ENCODE assay signal across 8 cellular contexts in genomic region chr3:32934150-32934742, GRCh38. TPM values are rescaled to one million over a fixed set of nuclear protein-coding genes. Genes with fewer than 3 reads are reported as not detected.
DNase-seq lines count a peak whose midpoint lies in the region; ATAC-seq and TF ChIP-seq lines count a peak whose summit lies in the region.

No MANE protein-coding gene starts in this region.

- no peak overlapping the region for H3K27ac Mint-ChIP-seq in activated CD4-positive, alpha-beta memory T cell treated with anti-CD3 and anti-CD28 coated beads for 36 hours
- H3K27ac Mint-ChIP-seq in activated CD4-positive, alpha-beta memory T cell treated with anti-CD3 and anti-CD28 coated beads, Interleukin-2, amount 10 ng/mL, durations not matched to agents 7 days and 5 days = no peak overlapping the region
- H3K27ac Mint-ChIP-seq in activated T-helper 1 cell treated with anti-CD3 and anti-CD28 coated beads, Interleukin-12 subunit alpha, Interleukin-12 subunit beta, Interleukin-2, Interleukin-4 antibody, amounts not matched to agents 30 ng/mL and 10 ng/mL and 1 ng/mL, durations not matched to agents 14 hours and 24 hours and 36 hours = no peak overlapping the region

- no peaks in the 10 kb centered on the region for H4K20me1 ChIP-seq in smooth muscle cell (ENCODE audit: low read depth)

- no peak overlapping the region for H3K4me2 ChIP-seq in smooth muscle cell

- no peak overlapping the region for H3K9ac ChIP-seq in NT2/D1 (ENCODE audit: insufficient read length, low read depth)
- no peak overlapping the region for H3K9ac ChIP-seq in smooth muscle cell (ENCODE audit: low read depth)

- H3K4me1 ChIP-seq in NT2/D1 (ENCODE audit: insufficient read depth, insufficient read length) = peaks cover 2% of the 10 kb centered on the region
- no peaks in the 10 kb centered on the region for H3K4me1 ChIP-seq in esophagus squamous epithelium
- no peaks in the 10 kb centered on the region for H3K4me1 ChIP-seq in smooth muscle cell (ENCODE audit: low read depth)

- H3K4me1 Mint-ChIP-seq in activated CD4-positive, alpha-beta memory T cell treated with anti-CD3 and anti-CD28 coated beads for 36 hours (ENCODE audit: low read depth) = no peaks in the 10 kb centered on the region
- H3K4me1 Mint-ChIP-seq in activated CD4-positive, alpha-beta memory T cell treated with anti-CD3 and anti-CD28 coated beads, Interleukin-2, amount 10 ng/mL, durations not matched to agents 7 days and 5 days = no peaks in the 10 kb centered on the region
- no peaks in the 10 kb centered on the region for H3K4me1 Mint-ChIP-seq in activated T-helper 1 cell treated with anti-CD3 and anti-CD28 coated beads, Interleukin-12 subunit alpha, Interleukin-12 subunit beta, Interleukin-2, Interleukin-4 antibody, amounts not matched to agents 30 ng/mL and 10 ng/mL and 1 ng/mL, durations not matched to agents 14 hours and 24 hours and 36 hours (ENCODE audit: low read depth)

- no peak overlapping the region for H2AFZ ChIP-seq in smooth muscle cell (ENCODE audit: low read depth)

- H3K27me3 Mint-ChIP-seq in activated CD4-positive, alpha-beta memory T cell treated with anti-CD3 and anti-CD28 coated beads for 36 hours = peaks cover 2% of the 10 kb centered on the region
- peaks cover 5% of the 10 kb centered on the region for H3K27me3 Mint-ChIP-seq in activated CD4-positive, alpha-beta memory T cell treated with anti-CD3 and anti-CD28 coated beads, Interleukin-2, amount 10 ng/mL, durations not matched to agents 7 days and 5 days
- H3K27me3 Mint-ChIP-seq in activated T-helper 1 cell treated with anti-CD3 and anti-CD28 coated beads, Interleukin-12 subunit alpha, Interleukin-12 subunit beta, Interleukin-2, Interleukin-4 antibody, amounts not matched to agents 30 ng/mL and 10 ng/mL and 1 ng/mL, durations not matched to agents 14 hours and 24 hours and 36 hours (ENCODE audit: insufficient read depth) = peaks cover 2% of the 10 kb centered on the region

- 77 to 82% methylated on average over 4 to 5 of the region's 5 CpGs for WGBS in esophagus squamous epithelium, 2 donors
- WGBS in smooth muscle cell (ENCODE audit: low lambda C conversion rate) = 73% methylated on average over 5 of the region's 5 CpGs

- peak; percentile 43 to 72 (median 60) for TF ChIP-seq CTCF in esophagus squamous epithelium (IDR thresholded peaks at IDR 0.05)
- TF ChIP-seq CTCF in smooth muscle cell (IDR thresholded peaks at IDR 0.05; ENCODE audit: borderline replicate concordance, insufficient read depth, poor library complexity, severe bottlenecking) = peak; percentile 76

- ATAC-seq in GM19023 (IDR thresholded peaks at IDR 0.05; ENCODE audit: unreplicated experiment) = no peak

- no peaks in the 10 kb centered on the region for H3K9me3 Mint-ChIP-seq in activated CD4-positive, alpha-beta memory T cell treated with anti-CD3 and anti-CD28 coated beads for 36 hours
- H3K9me3 Mint-ChIP-seq in activated CD4-positive, alpha-beta memory T cell treated with anti-CD3 and anti-CD28 coated beads, Interleukin-2, amount 10 ng/mL, durations not matched to agents 7 days and 5 days = no peaks in the 10 kb centered on the region
- H3K9me3 Mint-ChIP-seq in activated T-helper 1 cell treated with anti-CD3 and anti-CD28 coated beads, Interleukin-12 subunit alpha, Interleukin-12 subunit beta, Interleukin-2, Interleukin-4 antibody, amounts not matched to agents 30 ng/mL and 10 ng/mL and 1 ng/mL, durations not matched to agents 14 hours and 24 hours and 36 hours = no peaks in the 10 kb centered on the region

- H3K79me2 ChIP-seq in smooth muscle cell (ENCODE audit: low read depth) = no peaks in the 10 kb centered on the region

- no peaks in the 10 kb centered on the region for H3K36me3 Mint-ChIP-seq in activated CD4-positive, alpha-beta memory T cell treated with anti-CD3 and anti-CD28 coated beads for 36 hours
- no peaks in the 10 kb centered on the region for H3K36me3 Mint-ChIP-seq in activated CD4-positive, alpha-beta memory T cell treated with anti-CD3 and anti-CD28 coated beads, Interleukin-2, amount 10 ng/mL, durations not matched to agents 7 days and 5 days (ENCODE audit: low read depth)
- no peaks in the 10 kb centered on the region for H3K36me3 Mint-ChIP-seq in activated T-helper 1 cell treated with anti-CD3 and anti-CD28 coated beads, Interleukin-12 subunit alpha, Interleukin-12 subunit beta, Interleukin-2, Interleukin-4 antibody, amounts not matched to agents 30 ng/mL and 10 ng/mL and 1 ng/mL, durations not matched to agents 14 hours and 24 hours and 36 hours (ENCODE audit: low read depth)

- H3K27ac ChIP-seq in esophagus squamous epithelium (no peak overlapping the region), smooth muscle cell (ENCODE audit: low read depth) (no peak overlapping the region)

- TF ChIP-seq POLR2A in esophagus squamous epithelium (IDR thresholded peaks at IDR 0.05) = no peak

- intact Hi-C loops in activated CD4-positive, alpha-beta memory T cell treated with anti-CD3 and anti-CD28 coated beads for 36 hours (cut with micrococcal nuclease) = loop anchor here (1.0 to 5.0 kb wide), 3 partner anchors 153 to 422 kb away; no protein-coding TSS in a partner anchor
- intact Hi-C loops in esophagus squamous epithelium (cut with DNase I) = no loop called here
- intact Hi-C loops in activated T-helper 1 cell treated with anti-CD3 and anti-CD28 coated beads, Interleukin-12 subunit alpha, Interleukin-12 subunit beta, Interleukin-2, Interleukin-4 antibody, amounts not matched to agents 30 ng/mL and 10 ng/mL and 1 ng/mL, durations not matched to agents 14 hours and 24 hours and 36 hours (cut with micrococcal nuclease) = loop anchor here (1.0 kb wide), 3 partner anchors 153 to 424 kb away; no protein-coding TSS in a partner anchor

- CTCF ChIA-PET in activated CD4-positive, alpha-beta memory T cell treated with anti-CD3 and anti-CD28 coated beads for 36 hours (lab: Charles Lee) = interaction anchor here (0.7 to 1.6 kb wide), 6 partner anchors 122 to 386 kb away, joined by 3 to 10 read pairs (median 3); no protein-coding TSS in a partner anchor
- CTCF ChIA-PET in activated CD4-positive, alpha-beta memory T cell treated with anti-CD3 and anti-CD28 coated beads, Interleukin-2, amount 10 ng/mL, durations not matched to agents 7 days and 5 days (lab: Charles Lee) = interaction anchor here (0.7 to 2.4 kb wide), 12 partner anchors 9 to 212 kb away, joined by 3 to 13 read pairs (median 3); no protein-coding TSS in a partner anchor

- no peaks in the 10 kb centered on the region for H3F3A ChIP-seq in smooth muscle cell (ENCODE audit: low read depth)

- POLR2A ChIA-PET in activated CD4-positive, alpha-beta memory T cell treated with anti-CD3 and anti-CD28 coated beads for 36 hours (lab: Charles Lee) = no interaction called here
- POLR2A ChIA-PET in activated CD4-positive, alpha-beta memory T cell treated with anti-CD3 and anti-CD28 coated beads, Interleukin-2, amount 10 ng/mL, durations not matched to agents 7 days and 5 days (lab: Charles Lee) = no interaction called here

- no peaks in the 10 kb centered on the region for H3K27me3 ChIP-seq in NT2/D1 (ENCODE audit: insufficient read depth, insufficient read length)
- H3K27me3 ChIP-seq in esophagus squamous epithelium = no peaks in the 10 kb centered on the region
- H3K27me3 ChIP-seq in smooth muscle cell (ENCODE audit: low read depth) = no peaks in the 10 kb centered on the region

- no peak overlapping the region for H3K4me3 Mint-ChIP-seq in activated CD4-positive, alpha-beta memory T cell treated with anti-CD3 and anti-CD28 coated beads for 36 hours
- no peak overlapping the region for H3K4me3 Mint-ChIP-seq in activated CD4-positive, alpha-beta memory T cell treated with anti-CD3 and anti-CD28 coated beads, Interleukin-2, amount 10 ng/mL, durations not matched to agents 7 days and 5 days
- no peak overlapping the region for H3K4me3 Mint-ChIP-seq in activated T-helper 1 cell treated with anti-CD3 and anti-CD28 coated beads, Interleukin-12 subunit alpha, Interleukin-12 subunit beta, Interleukin-2, Interleukin-4 antibody, amounts not matched to agents 30 ng/mL and 10 ng/mL and 1 ng/mL, durations not matched to agents 14 hours and 24 hours and 36 hours

- peaks cover 15% of the 10 kb centered on the region; the same call in 1 of the 2 replicates for H3K9me3 ChIP-seq in NT2/D1 (ENCODE audit: insufficient read depth, low read length)
- no peaks in the 10 kb centered on the region for H3K9me3 ChIP-seq in esophagus squamous epithelium
- H3K9me3 ChIP-seq in smooth muscle cell (replicated peaks; ENCODE audit: low read depth) = no peaks in the 10 kb centered on the region

- DNase-seq in activated CD4-positive, alpha-beta memory T cell treated with anti-CD3 and anti-CD28 coated beads for 36 hours = peak; percentile 39
- DNase-seq in activated CD4-positive, alpha-beta memory T cell treated with anti-CD3 and anti-CD28 coated beads, Interleukin-2, amount 10 ng/mL, durations not matched to agents 7 days and 5 days = no peak
- DNase-seq in NT2/D1 (ENCODE audit: low read depth, low spot score) (peak; percentile 13), esophagus squamous epithelium (lab: John Stamatoyannopoulos, UW) (no peak), smooth muscle cell (lab: John Stamatoyannopoulos, UW; ENCODE audit: unreplicated experiment) (no peak)
- DNase-seq in activated CD8-positive, alpha-beta memory T cell treated with anti-CD3 and anti-CD28 coated beads, Interleukin-2, amount 50 U/mL, for 4 hours = no peak
- DNase-seq in activated T-helper 1 cell treated with anti-CD3 and anti-CD28 coated beads, Interleukin-12 subunit alpha, Interleukin-12 subunit beta, Interleukin-2, Interleukin-4 antibody, amounts not matched to agents 30 ng/mL and 10 ng/mL and 1 ng/mL, durations not matched to agents 14 hours and 24 hours and 36 hours (ENCODE audit: low spot score) = no peak

- H3K4me3 ChIP-seq in NT2/D1 (ENCODE audit: insufficient read length, low read depth) (no peak overlapping the region), esophagus squamous epithelium (no peak overlapping the region), smooth muscle cell (no peak overlapping the region)

- H3K36me3 ChIP-seq in NT2/D1 (ENCODE audit: insufficient read depth, insufficient read length, low read length) = no peaks in the 10 kb centered on the region
- H3K36me3 ChIP-seq in esophagus squamous epithelium = no peaks in the 10 kb centered on the region
- H3K36me3 ChIP-seq in smooth muscle cell (ENCODE audit: low read depth) = no peaks in the 10 kb centered on the region

RNA-seq across cellular contexts. Expression of gene CCR4, which starts 17.2 kb away (rescaled TPM):
- 100 to 1,000 TPM; 137 TPM for total RNA-seq in activated CD4-positive, alpha-beta memory T cell treated with anti-CD3 and anti-CD28 coated beads for 36 hours
- total RNA-seq in activated CD4-positive, alpha-beta memory T cell treated with anti-CD3 and anti-CD28 coated beads, Interleukin-2, amount 10 ng/mL, durations not matched to agents 7 days and 5 days = 100 to 1,000 TPM; 117 to 118 TPM
- under 1 TPM; 0.27 to 0.94 (median 0.62) TPM for total RNA-seq in esophagus squamous epithelium
- total RNA-seq in smooth muscle cell = not detected in 2 replicates
- 0.13 TPM in 1 of 2 replicates, not detected in the other for polyA plus RNA-seq in smooth muscle cell
- total RNA-seq in activated T-helper 1 cell treated with anti-CD3 and anti-CD28 coated beads, Interleukin-12 subunit alpha, Interleukin-12 subunit beta, Interleukin-2, Interleukin-4 antibody, amounts not matched to agents 30 ng/mL and 10 ng/mL and 1 ng/mL, durations not matched to agents 14 hours and 24 hours and 36 hours = 110 and 115 TPM in 2 replicates

Comparison
In these comparisons a context has a peak if more than half of its experiments do, and no peak if none do; other contexts are left out.
1. DNase-seq: peak in activated CD4-positive, alpha-beta memory T cell treated with anti-CD3 and anti-CD28 coated beads for 36 hours (single experiment) and NT2/D1 (single experiment); none in activated CD4-positive, alpha-beta memory T cell treated with anti-CD3 and anti-CD28 coated beads, Interleukin-2, amount 10 ng/mL, durations not matched to agents 7 days and 5 days (single experiment), esophagus squamous epithelium (single experiment), smooth muscle cell (single experiment), activated CD8-positive, alpha-beta memory T cell treated with anti-CD3 and anti-CD28 coated beads, Interleukin-2, amount 50 U/mL, for 4 hours (single experiment) and activated T-helper 1 cell treated with anti-CD3 and anti-CD28 coated beads, Interleukin-12 subunit alpha, Interleukin-12 subunit beta, Interleukin-2, Interleukin-4 antibody, amounts not matched to agents 30 ng/mL and 10 ng/mL and 1 ng/mL, durations not matched to agents 14 hours and 24 hours and 36 hours (single experiment).
2. RNA of gene CCR4, which starts 17.2 kb away (total RNA-seq): 137 TPM in activated CD4-positive, alpha-beta memory T cell treated with anti-CD3 and anti-CD28 coated beads for 36 hours, 117 to 118 TPM in activated CD4-positive, alpha-beta memory T cell treated with anti-CD3 and anti-CD28 coated beads, Interleukin-2, amount 10 ng/mL, durations not matched to agents 7 days and 5 days and 110 to 115 TPM in activated T-helper 1 cell treated with anti-CD3 and anti-CD28 coated beads, Interleukin-12 subunit alpha, Interleukin-12 subunit beta, Interleukin-2, Interleukin-4 antibody, amounts not matched to agents 30 ng/mL and 10 ng/mL and 1 ng/mL, durations not matched to agents 14 hours and 24 hours and 36 hours; 0.27 to 0.94 TPM in esophagus squamous epithelium and not detected in smooth muscle cell; every median in the first group is over 10 times any median in the second.